ENCODE assay signal across 24 cellular contexts in the genomic region with DNA sequence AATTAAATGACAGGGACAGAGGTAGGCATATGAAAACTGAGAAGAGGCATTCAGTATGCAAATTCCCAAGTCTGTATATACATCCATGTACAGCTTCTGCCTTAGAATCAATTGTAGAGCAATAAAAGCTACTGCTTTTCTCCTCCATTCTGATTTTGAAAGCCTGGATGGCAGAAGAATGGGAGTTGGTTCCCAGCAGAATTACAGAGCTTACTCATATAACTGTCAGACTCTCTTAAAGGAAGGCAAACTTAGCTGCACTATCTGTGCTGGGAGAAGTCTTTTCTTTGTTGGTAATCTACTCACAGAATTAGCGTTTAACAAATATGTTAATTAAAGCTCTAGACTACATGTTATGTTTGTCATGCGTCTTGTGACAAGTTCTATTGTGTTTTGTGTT.
DNase-seq lines count a peak whose midpoint lies in the region; ATAC-seq, FAIRE-seq and TF ChIP-seq lines count a peak whose summit lies in the region.
"Had no signal": no experiment of that assay in that cellular context is flagged by ENCODE, and none has a peak within 500 bp of the region (broad histone marks: within the 10 kb centered on the region; RNA-seq: fewer than 3 reads in every experiment).

No MANE protein-coding gene starts in this region.

- H3K14ac ChIP-seq in neuronal stem cell (ENCODE audit: low read length), result no peak overlapping the region

- POLR2A ChIA-PET in HepG2 (lab: Yijun Ruan, JAX), result no interaction called here

- H2BK5ac ChIP-seq in neuronal stem cell (ENCODE audit: low read length), result no peak overlapping the region

- no peak overlapping the region for H2BK120ac ChIP-seq in neuronal stem cell (ENCODE audit: low read depth, low read length)

- TF ChIP-seq CTCF in HepG2 (CRISPR knock-in tag; IDR thresholded peaks at IDR 0.05) (no peak), right lobe of liver (IDR thresholded peaks at IDR 0.05) (no peak), fibroblast of the aortic adventitia (IDR thresholded peaks at IDR 0.05; ENCODE audit: insufficient read depth, low read length) (no peak), type B pancreatic cell (conservative IDR thresholded peaks at IDR 0.05) (no peak)

- intact Hi-C loops in HepG2 (cut with micrococcal nuclease; ENCODE audit: unreplicated experiment) (no loop called here), right lobe of liver (cut with DNase I) (no loop called here)

- no peak for TF ChIP-seq RAD21 in HepG2 (CRISPR knock-in tag; IDR thresholded peaks at IDR 0.05)

- no TSS peak for BruUV-seq in HepG2 (replicated peaks; lab: Mats Ljungman, UMichigan)

- no peak overlapping the region for H2BK12ac ChIP-seq in neuronal stem cell (ENCODE audit: low read length)

- CTCF ChIA-PET in HepG2 (lab: Yijun Ruan, JAX; ENCODE audit: low intra/inter-chr PET ratio, low total read pairs), result no interaction called here

- FAIRE-seq in HepG2 (lab: Jason Lieb, UNC), result no peak
- FAIRE-seq: GM12892, H54 had no signal

- H2AFZ ChIP-seq in HepG2 (ENCODE audit: low read length), result peak overlapping the region; percentile 19
- H2AFZ ChIP-seq in neuronal stem cell (ENCODE audit: low read length), result peak overlapping the region; percentile 64

- H3K4me3 ChIP-seq in HepG2 (replicated peaks in 1 of 3; ENCODE audit: insufficient read depth in 1 of 3, low read depth in 2 of 3, low read length in 3 of 3) (no peak overlapping the region), right lobe of liver (no peak overlapping the region), fibroblast of the aortic adventitia (ENCODE audit: low read depth, low read length) (no peak overlapping the region), neuronal stem cell (ENCODE audit: low read length in 2 of 2) (no peak overlapping the region)

- H3K4me2 ChIP-seq in HepG2 (ENCODE audit: low read depth, low read length), result no peak overlapping the region
- H3K4me2 ChIP-seq in neuronal stem cell (ENCODE audit: insufficient read depth, low read length, poor library complexity, severe bottlenecking), result no peak overlapping the region
- H3K4me2 ChIP-seq: SK-N-SH had no signal

- DNase-seq in HepG2 (ENCODE audit: low spot score) (no peak), right lobe of liver (no peak), fibroblast of the aortic adventitia (ENCODE audit: low read depth) (peak; percentile 25), neuronal stem cell (ENCODE audit: low spot score) (no peak), COLO668 (lab: John Stamatoyannopoulos, UW; ENCODE audit: unreplicated experiment) (no peak), HuH-7 (ENCODE audit: low spot score) (no peak), type B pancreatic cell (ENCODE audit: extremely low spot score, unreplicated experiment) (no peak)
- DNase-seq: 8988T; ACHN; BE2C; Calu3; CD8-positive, alpha-beta memory T cell; DMS79 treated with DMSO at 0.1 percent for 48 hours; Karpas-422; NCI-H1092; NCI-H1417 treated with DMSO at 0.1 percent for 48 hours; NCI-H1694 treated with DMSO at 0.1 percent for 48 hours; NCI-H2081 treated with DMSO at 0.1 percent for 48 hours; NCI-H524; NCI-H774; SK-N-SH had no signal

- H3K9me3 ChIP-seq in HepG2 (ENCODE audit: low read length), result no peaks in the 10 kb centered on the region
- no peaks in the 10 kb centered on the region for H3K9me3 ChIP-seq in right lobe of liver
- H3K9me3 ChIP-seq in neuronal stem cell (replicated peaks in 1 of 2; ENCODE audit: control insufficient read depth in 2 of 2, insufficient read depth in 1 of 2, low read depth in 1 of 2, low read length in 2 of 2), result no peaks in the 10 kb centered on the region
- H3K9me3 ChIP-seq: BE2C, SK-N-SH had no signal

- H3K18ac ChIP-seq in neuronal stem cell (ENCODE audit: low read length), result no peak overlapping the region

- no peak overlapping the region for H3K4me3 Mint-ChIP-seq in type B pancreatic cell
- H3K4me3 Mint-ChIP-seq: CD14-positive monocyte; CD8-positive, alpha-beta memory T cell had no signal

- peaks cover 8% of the 10 kb centered on the region for H3K27me3 Mint-ChIP-seq in type B pancreatic cell
- H3K27me3 Mint-ChIP-seq: CD8-positive, alpha-beta memory T cell had no signal

- no peaks in the 10 kb centered on the region for H3K9me3 Mint-ChIP-seq in type B pancreatic cell

- H3K23ac ChIP-seq in neuronal stem cell (ENCODE audit: low read depth, low read length, poor library complexity), result no peak overlapping the region

- H3K9ac ChIP-seq in HepG2 (ENCODE audit: insufficient read depth, low read depth, low read length), result no peak overlapping the region
- H3K9ac ChIP-seq in neuronal stem cell (ENCODE audit: low read depth, low read length, poor library complexity), result no peak overlapping the region
- H3K9ac ChIP-seq: SK-N-SH had no signal

- H4K8ac ChIP-seq in neuronal stem cell (ENCODE audit: low read depth, low read length), result no peak overlapping the region

- no peak overlapping the region for H2BK15ac ChIP-seq in neuronal stem cell (ENCODE audit: low read length)

- 4% methylated on average over 2 of the region's 2 CpGs for WGBS in HepG2 (ENCODE audit: low lambda C conversion rate)
- WGBS in right lobe of liver (ENCODE audit: insufficient coverage, low coverage, low lambda C conversion rate, missing lambda C conversion rate), result 26% methylated on average over 2 of the region's 2 CpGs
- WGBS in neuronal stem cell (ENCODE audit: extremely low coverage in 2 of 2, insufficient read length in 2 of 2, insufficient replicate concordance in 1 of 2), 2 donors, result no CpG with 5 or more reads among the region's 2 CpGs

- H3K27me3 ChIP-seq in HepG2 (ENCODE audit: control insufficient read depth in 1 of 2, insufficient read depth in 2 of 2, low read length in 2 of 2) (no peaks in the 10 kb centered on the region), right lobe of liver (no peaks in the 10 kb centered on the region), neuronal stem cell (ENCODE audit: control insufficient read depth in 3 of 3, insufficient read depth in 3 of 3, low read depth in 1 of 3, low read length in 3 of 3) (no peaks in the 10 kb centered on the region)
- H3K27me3 ChIP-seq: BE2C had no signal

- H3K36me3 ChIP-seq in HepG2 (replicated peaks in 1 of 2; ENCODE audit: control insufficient read depth in 1 of 2, insufficient read depth in 2 of 2, low read length in 2 of 2) (no peaks in the 10 kb centered on the region), right lobe of liver (no peaks in the 10 kb centered on the region), neuronal stem cell (replicated peaks in 1 of 2; ENCODE audit: control insufficient read depth in 2 of 2, insufficient read depth in 2 of 2, low read length in 2 of 2) (no peaks in the 10 kb centered on the region)
- H3K36me3 ChIP-seq: BE2C had no signal

- H3K4me1 Mint-ChIP-seq in type B pancreatic cell (ENCODE audit: unreplicated experiment), result peaks cover 8% of the 10 kb centered on the region
- H3K4me1 Mint-ChIP-seq: CD14-positive monocyte; CD8-positive, alpha-beta memory T cell had no signal

- H4K20me1 ChIP-seq in HepG2 (ENCODE audit: insufficient read depth, low read length), result no peaks in the 10 kb centered on the region

- no peak overlapping the region for H2AK5ac ChIP-seq in neuronal stem cell (ENCODE audit: low read depth, low read length)

- ATAC-seq in HepG2 (no peak), right lobe of liver (no peak)

- in situ Hi-C loops in HepG2 (cut with HindIII; ENCODE audit: extremely low pct_ligation_motif_present, low pct_unique_long_range_greater_than_20kb), result no loop called here

- no peak overlapping the region for H4K91ac ChIP-seq in neuronal stem cell (ENCODE audit: low read depth, low read length, poor library complexity)

- TF ChIP-seq EP300 in HepG2 (IDR thresholded peaks at IDR 0.05; ENCODE audit: low read depth in 2 of 2, low read length in 2 of 2) (no peak), HepG2 (CRISPR knock-in tag; IDR thresholded peaks at IDR 0.05; ENCODE audit: borderline replicate concordance) (no peak)

- H3K36me3 Mint-ChIP-seq in type B pancreatic cell, result no peaks in the 10 kb centered on the region
- H3K36me3 Mint-ChIP-seq: CD14-positive monocyte; CD8-positive, alpha-beta memory T cell had no signal

- H3K27ac Mint-ChIP-seq in type B pancreatic cell, result no peak overlapping the region
- H3K27ac Mint-ChIP-seq: CD14-positive monocyte; CD8-positive, alpha-beta memory T cell had no signal

- no peak overlapping the region for H3K4ac ChIP-seq in neuronal stem cell (ENCODE audit: low read length)

- no peaks in the 10 kb centered on the region for H3K4me1 ChIP-seq in HepG2 (ENCODE audit: insufficient read depth, low read length)
- H3K4me1 ChIP-seq in right lobe of liver, result no peaks in the 10 kb centered on the region
- peaks cover 2 to 17% of the 10 kb centered on the region in 2 donors for H3K4me1 ChIP-seq in neuronal stem cell (ENCODE audit: control insufficient read depth in 2 of 2, insufficient read depth in 1 of 2, low read depth in 1 of 2, low read length in 2 of 2)

- H3K79me2 ChIP-seq in HepG2 (ENCODE audit: insufficient read depth, low read length), result no peaks in the 10 kb centered on the region

- no peak overlapping the region for H3K27ac ChIP-seq in HepG2 (ENCODE audit: extremely low read length, insufficient read depth, low read length)
- H3K27ac ChIP-seq in right lobe of liver, result no peak overlapping the region
- no peak overlapping the region for H3K27ac ChIP-seq in neuronal stem cell (replicated peaks; ENCODE audit: low read length)

- no peaks in the 10 kb centered on the region for H3K79me1 ChIP-seq in neuronal stem cell (ENCODE audit: low read depth, low read length)

- no peak for TF ChIP-seq POLR2A in HepG2 (IDR thresholded peaks at IDR 0.05; ENCODE audit: insufficient read depth in 1 of 2, low read depth in 2 of 2, low read length in 2 of 2)
- TF ChIP-seq POLR2A in right lobe of liver (IDR thresholded peaks at IDR 0.05), result no peak

TF ChIP-seq in HepG2, 621 proteins besides CTCF, POLR2A, EP300 and RAD21 (continues in another document):
- TF ChIP-seq, protein P1, sequence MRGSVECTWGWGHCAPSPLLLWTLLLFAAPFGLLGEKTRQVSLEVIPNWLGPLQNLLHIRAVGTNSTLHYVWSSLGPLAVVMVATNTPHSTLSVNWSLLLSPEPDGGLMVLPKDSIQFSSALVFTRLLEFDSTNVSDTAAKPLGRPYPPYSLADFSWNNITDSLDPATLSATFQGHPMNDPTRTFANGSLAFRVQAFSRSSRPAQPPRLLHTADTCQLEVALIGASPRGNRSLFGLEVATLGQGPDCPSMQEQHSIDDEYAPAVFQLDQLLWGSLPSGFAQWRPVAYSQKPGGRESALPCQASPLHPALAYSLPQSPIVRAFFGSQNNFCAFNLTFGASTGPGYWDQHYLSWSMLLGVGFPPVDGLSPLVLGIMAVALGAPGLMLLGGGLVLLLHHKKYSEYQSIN (CRISPR knock-in tag; IDR thresholded peaks at IDR 0.05; ENCODE audit: borderline replicate concordance), result no peak
- TF ChIP-seq TBL1XR1 (IDR thresholded peaks at IDR 0.05; ENCODE audit: borderline replicate concordance, low read length, partially characterized antibody) (no peak), REL (CRISPR knock-in tag; conservative IDR thresholded peaks at IDR 0.05) (no peak), NFKBIZ (CRISPR knock-in tag; IDR thresholded peaks at IDR 0.05) (no peak), ZNF850 (CRISPR knock-in tag; conservative IDR thresholded peaks at IDR 0.05) (no peak), MYC (CRISPR knock-in tag; IDR thresholded peaks at IDR 0.05; ENCODE audit: borderline replicate concordance) (no peak)
- TF ChIP-seq, protein P2, sequence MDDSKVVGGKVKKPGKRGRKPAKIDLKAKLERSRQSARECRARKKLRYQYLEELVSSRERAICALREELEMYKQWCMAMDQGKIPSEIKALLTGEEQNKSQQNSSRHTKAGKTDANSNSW (CRISPR knock-in tag; IDR thresholded peaks at IDR 0.05; ENCODE audit: borderline replicate concordance), result no peak
